In genomic region chr12:490260-490659, GRCh38 we compare ENCODE assay signal across 19 cellular contexts. TPM values are rescaled to one million over a fixed set of nuclear protein-coding genes. Genes with fewer than 3 reads are reported as not detected.
DNase-seq lines count a peak whose midpoint lies in the region; ATAC-seq and TF ChIP-seq lines count a peak whose summit lies in the region.
"Had no signal": no experiment of that assay in that cellular context is flagged by ENCODE, and none has a peak within 500 bp of the region (broad histone marks: within the 10 kb centered on the region; RNA-seq: fewer than 3 reads in every experiment).

No MANE protein-coding gene starts in this region.

- no peaks in the 10 kb centered on the region for H3K27me3 ChIP-seq in endodermal cell (ENCODE audit: control insufficient read depth, insufficient read depth, low read length, poor library complexity, severe bottlenecking)
- H3K27me3 ChIP-seq: BLaER1 had no signal

- no peak overlapping the region for H3K27ac Mint-ChIP-seq in endodermal cell
- no peak overlapping the region for H3K27ac Mint-ChIP-seq in stimulated activated naive CD8-positive, alpha-beta T cell treated with anti-CD3 and anti-CD28 coated beads, Interleukin-15, amount 100 ng/mL, for 72 hours
- H3K27ac Mint-ChIP-seq: B cell; CD4-positive, CD25-positive, alpha-beta regulatory T cell; CD8-positive, alpha-beta T cell; GM23338; H9 had no signal

- DNase-seq in DMS53 (lab: John Stamatoyannopoulos, UW) (peak; percentile 35), DMS53 treated with DMSO at 0.1 percent for 48 hours (lab: John Stamatoyannopoulos, UW; ENCODE audit: unreplicated experiment) (no peak), endodermal cell (peak; percentile 6), mucosa of descending colon (no peak), T1000 (lab: John Stamatoyannopoulos, UW) (no peak)
- DNase-seq in stimulated activated naive CD8-positive, alpha-beta T cell treated with anti-CD3 and anti-CD28 coated beads, Interleukin-15, amount 100 ng/mL, for 72 hours: no peak
- DNase-seq: CD4-positive, CD25-positive, alpha-beta regulatory T cell; CD8-positive, alpha-beta T cell; DMS153; DMS79 treated with DMSO at 0.1 percent for 48 hours; GF-D8; H9 had no signal

- no peaks in the 10 kb centered on the region for H3K4me1 ChIP-seq in endodermal cell (ENCODE audit: control insufficient read depth, insufficient read depth, low read length)
- no peaks in the 10 kb centered on the region for H3K4me1 ChIP-seq in mucosa of descending colon (ENCODE audit: low read depth)
- H3K4me1 ChIP-seq: BLaER1 had no signal

- peak overlapping the region; percentile 48 for H3K4me3 ChIP-seq in endodermal cell (ENCODE audit: low read length)
- H3K4me3 ChIP-seq in mucosa of descending colon: no peak overlapping the region
- H3K4me3 ChIP-seq: BLaER1, GM23338 had no signal

- H3K27me3 Mint-ChIP-seq in endodermal cell (ENCODE audit: insufficient read depth): no peaks in the 10 kb centered on the region
- peaks cover 1% of the 10 kb centered on the region for H3K27me3 Mint-ChIP-seq in stimulated activated naive CD8-positive, alpha-beta T cell treated with anti-CD3 and anti-CD28 coated beads, Interleukin-15, amount 100 ng/mL, for 72 hours

- TF ChIP-seq CTCF in endodermal cell (conservative IDR thresholded peaks at IDR 0.05) (no peak), mucosa of descending colon (IDR thresholded peaks at IDR 0.05) (no peak)

- H3K9me3 Mint-ChIP-seq in endodermal cell: peaks cover 70% of the 10 kb centered on the region
- H3K9me3 Mint-ChIP-seq in stimulated activated naive CD8-positive, alpha-beta T cell treated with anti-CD3 and anti-CD28 coated beads, Interleukin-15, amount 100 ng/mL, for 72 hours: peaks cover 13 to 20% of the 10 kb centered on the region in 2 donors

- H3K9ac ChIP-seq in endodermal cell (ENCODE audit: extremely low read depth, low read length, poor library complexity, severe bottlenecking): no peak overlapping the region
- H3K9ac ChIP-seq: BLaER1 had no signal

- no peak overlapping the region for H3K27ac ChIP-seq in endodermal cell (ENCODE audit: low read depth, low read length)
- H3K27ac ChIP-seq: 22Rv1, BLaER1, C4-2B had no signal

- H3K4me3 Mint-ChIP-seq in endodermal cell: no peak overlapping the region
- H3K4me3 Mint-ChIP-seq in stimulated activated naive CD8-positive, alpha-beta T cell treated with anti-CD3 and anti-CD28 coated beads, Interleukin-15, amount 100 ng/mL, for 72 hours: no peak overlapping the region
- H3K4me3 Mint-ChIP-seq: B cell; CD4-positive, CD25-positive, alpha-beta regulatory T cell; CD8-positive, alpha-beta T cell; GM23338; H9 had no signal

- H3K36me3 ChIP-seq in endodermal cell (ENCODE audit: control insufficient read depth, insufficient read depth, low read length): peaks cover 19% of the 10 kb centered on the region
- H3K36me3 ChIP-seq in mucosa of descending colon (ENCODE audit: low read depth): no peaks in the 10 kb centered on the region
- H3K36me3 ChIP-seq: BLaER1 had no signal

- peak; percentile 66 for ATAC-seq in mucosa of descending colon
- ATAC-seq in stimulated activated naive CD8-positive, alpha-beta T cell treated with anti-CD3 and anti-CD28 coated beads, Interleukin-15, amount 100 ng/mL, for 72 hours: no peak
- ATAC-seq: CD8-positive, alpha-beta T cell; GM23338; HCT116 had no signal

- H3K9me3 ChIP-seq in endodermal cell (ENCODE audit: control insufficient read depth, low read length): peaks cover 67% of the 10 kb centered on the region
- no peaks in the 10 kb centered on the region for H3K9me3 ChIP-seq in mucosa of descending colon

- intact Hi-C loops in mucosa of descending colon (cut with DNase I, micrococcal nuclease): no loop called here

- H3K4me1 Mint-ChIP-seq in endodermal cell: peaks cover 5% of the 10 kb centered on the region
- no peaks in the 10 kb centered on the region for H3K4me1 Mint-ChIP-seq in stimulated activated naive CD8-positive, alpha-beta T cell treated with anti-CD3 and anti-CD28 coated beads, Interleukin-15, amount 100 ng/mL, for 72 hours
- H3K4me1 Mint-ChIP-seq: B cell; CD4-positive, CD25-positive, alpha-beta regulatory T cell had no signal

- H3K36me3 Mint-ChIP-seq in endodermal cell (ENCODE audit: low read depth): peaks cover 60% of the 10 kb centered on the region
- H3K36me3 Mint-ChIP-seq: CD8-positive, alpha-beta T cell had no signal

RNA-seq across cellular contexts. Expression of gene B4GALNT3, which starts 30.5 kb away (rescaled TPM):
- total RNA-seq in endodermal cell: 100 to 1,000 TPM in 1 of 2 donors, 10 to 100 TPM in 1; 61.5 to 155 TPM
- 13.3 TPM for polyA plus RNA-seq in endodermal cell (2013, experiment 1 of 2)
- polyA plus RNA-seq in endodermal cell (2013, experiment 2 of 2): 15.9 TPM
- 100 to 1,000 TPM in 1 of 3 donors, 10 to 100 TPM in 2; 62.9 to 134 (median 94.9) TPM for total RNA-seq in mucosa of descending colon
- total RNA-seq: B cell had no signal
- polyA plus RNA-seq: AG04450 had no signal

Comparison
In these comparisons a context has a peak if more than half of its experiments do, and no peak if none do; other contexts are left out.
1. DNase-seq: peak in DMS53 (single experiment) and endodermal cell (single experiment); none in DMS53 treated with DMSO at 0.1 percent for 48 hours (single experiment), mucosa of descending colon (0 of 3), T1000 (single experiment) and stimulated activated naive CD8-positive, alpha-beta T cell treated with anti-CD3 and anti-CD28 coated beads, Interleukin-15, amount 100 ng/mL, for 72 hours (0 of 2).